8 cellular contexts compared by ENCODE assay signal in genomic region chr21:33434770-33435360, GRCh38. TPM values are rescaled to one million over a fixed set of nuclear protein-coding genes. Genes with fewer than 3 reads are reported as not detected.
A peak's percentile ranks its signal among the peaks of the same experiment; 100 is the strongest.
DNase-seq lines count a peak whose midpoint lies in the region; ATAC-seq and TF ChIP-seq lines count a peak whose summit lies in the region.

No MANE protein-coding gene starts in this region.

- CTCF ChIA-PET in WTC11 (lab: Charles Lee): no interaction called here

- H3K4me1 ChIP-seq in CD4-positive, CD25-positive, alpha-beta regulatory T cell (ENCODE audit: control insufficient read depth, insufficient read depth, low read length, poor library complexity, severe bottlenecking): peaks cover 16% of the 10 kb centered on the region

- peak overlapping the region; percentile 17 for H3K4me3 ChIP-seq in CD4-positive, CD25-positive, alpha-beta regulatory T cell (ENCODE audit: low read depth, low read length)

- POLR2A ChIA-PET in WTC11 (lab: Charles Lee): no interaction called here

- peak overlapping the region in 2 of 4 donors; percentile 21 to 44 for H3K4me3 Mint-ChIP-seq in CD4-positive, CD25-positive, alpha-beta regulatory T cell
- H3K4me3 Mint-ChIP-seq in osteocyte (ENCODE audit: unreplicated experiment) (peak overlapping the region; percentile 39), WTC11 (no peak overlapping the region)

- H3K9me3 Mint-ChIP-seq in CD4-positive, CD25-positive, alpha-beta regulatory T cell: peaks cover 0 to 1% (median 0%) of the 10 kb centered on the region in 7 donors
- no peaks in the 10 kb centered on the region for H3K9me3 Mint-ChIP-seq in osteocyte (ENCODE audit: unreplicated experiment)
- no peaks in the 10 kb centered on the region for H3K9me3 Mint-ChIP-seq in WTC11

- H3K27me3 ChIP-seq in CD4-positive, CD25-positive, alpha-beta regulatory T cell (ENCODE audit: control insufficient read depth, insufficient read depth, low read length): no peaks in the 10 kb centered on the region

- H3K4me1 Mint-ChIP-seq in CD4-positive, CD25-positive, alpha-beta regulatory T cell: peaks cover 18 to 27% (median 20%) of the 10 kb centered on the region in 4 donors
- H3K4me1 Mint-ChIP-seq in osteocyte (ENCODE audit: unreplicated experiment): peaks cover 27% of the 10 kb centered on the region
- no peaks in the 10 kb centered on the region for H3K4me1 Mint-ChIP-seq in WTC11

- H3K36me3 Mint-ChIP-seq in CD4-positive, CD25-positive, alpha-beta regulatory T cell: peaks cover 50% of the 10 kb centered on the region
- H3K36me3 Mint-ChIP-seq in osteocyte (ENCODE audit: unreplicated experiment): peaks cover 41% of the 10 kb centered on the region
- H3K36me3 Mint-ChIP-seq in WTC11: peaks cover 50% of the 10 kb centered on the region

- no peaks in the 10 kb centered on the region for H3K27me3 Mint-ChIP-seq in CD4-positive, CD25-positive, alpha-beta regulatory T cell
- H3K27me3 Mint-ChIP-seq in osteocyte (ENCODE audit: unreplicated experiment) (no peaks in the 10 kb centered on the region), WTC11 (ENCODE audit: low read depth) (no peaks in the 10 kb centered on the region)

- peak overlapping the region; percentile 88 to 97 (median 91) for H3K27ac Mint-ChIP-seq in CD4-positive, CD25-positive, alpha-beta regulatory T cell
- H3K27ac Mint-ChIP-seq in osteocyte (ENCODE audit: unreplicated experiment): peak overlapping the region; percentile 89
- H3K27ac Mint-ChIP-seq in WTC11: no peak overlapping the region

- peak overlapping the region; percentile 68 for H3K27ac ChIP-seq in CD4-positive, CD25-positive, alpha-beta regulatory T cell (ENCODE audit: insufficient read depth, low read length, poor library complexity, severe bottlenecking)

- no peak for TF ChIP-seq CTCF in osteocyte (IDR thresholded peaks at IDR 0.05)
- no peak for TF ChIP-seq CTCF in WTC11 (IDR thresholded peaks at IDR 0.05)

- peak; percentile 95 to 96 for ATAC-seq in CD4-positive, CD25-positive, alpha-beta regulatory T cell (ENCODE audit: low read depth in 2 of 2)
- ATAC-seq in GM19467 (IDR thresholded peaks at IDR 0.05; ENCODE audit: unreplicated experiment) (peak; percentile 75), HG03520 (IDR thresholded peaks at IDR 0.05; ENCODE audit: unreplicated experiment) (peak; percentile 92), esophagus mucosa (peak; percentile 92), WTC11 (no peak)

- peaks cover 63% of the 10 kb centered on the region for H3K36me3 ChIP-seq in CD4-positive, CD25-positive, alpha-beta regulatory T cell (ENCODE audit: control insufficient read depth, insufficient read depth, low read length)

- H3K9me3 ChIP-seq in CD4-positive, CD25-positive, alpha-beta regulatory T cell (ENCODE audit: control insufficient read depth in 2 of 2, low read length in 2 of 2): no peaks in the 10 kb centered on the region

- DNase-seq in CD4-positive, CD25-positive, alpha-beta regulatory T cell: peak in 1 of 3 donors; percentile 92
- peak; percentile 36 for DNase-seq in activated CD4-positive, CD25-positive, alpha-beta regulatory T cell treated with anti-CD3 and anti-CD28 coated beads, Interleukin-2, amount 50 U/mL, for 72 hours
- no peak for DNase-seq in osteocyte (ENCODE audit: extremely low spot score, unreplicated experiment)
- no peak for DNase-seq in WTC11 (ENCODE audit: low spot score)
- DNase-seq in NCI-H82 (lab: John Stamatoyannopoulos, UW): no peak

TF ChIP-seq in WTC11, 78 proteins besides CTCF, POLR2A, EP300 and RAD21:
- TF ChIP-seq RELA (CRISPR knock-in tag; IDR thresholded peaks at IDR 0.05; ENCODE audit: borderline replicate concordance): no peak
- no peak for TF ChIP-seq SMAD4 (CRISPR knock-in tag; IDR thresholded peaks at IDR 0.05)
- TF ChIP-seq NFE2L1 (CRISPR knock-in tag; IDR thresholded peaks at IDR 0.05): no peak
- TF ChIP-seq ZNF138 (CRISPR knock-in tag; conservative IDR thresholded peaks at IDR 0.05): no peak
- TF ChIP-seq, protein P1, sequence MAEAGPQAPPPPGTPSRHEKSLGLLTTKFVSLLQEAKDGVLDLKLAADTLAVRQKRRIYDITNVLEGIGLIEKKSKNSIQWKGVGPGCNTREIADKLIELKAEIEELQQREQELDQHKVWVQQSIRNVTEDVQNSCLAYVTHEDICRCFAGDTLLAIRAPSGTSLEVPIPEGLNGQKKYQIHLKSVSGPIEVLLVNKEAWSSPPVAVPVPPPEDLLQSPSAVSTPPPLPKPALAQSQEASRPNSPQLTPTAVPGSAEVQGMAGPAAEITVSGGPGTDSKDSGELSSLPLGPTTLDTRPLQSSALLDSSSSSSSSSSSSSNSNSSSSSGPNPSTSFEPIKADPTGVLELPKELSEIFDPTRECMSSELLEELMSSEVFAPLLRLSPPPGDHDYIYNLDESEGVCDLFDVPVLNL (CRISPR knock-in tag; IDR thresholded peaks at IDR 0.05; ENCODE audit: borderline replicate concordance, low read depth): no peak
- TF ChIP-seq IRF2 (CRISPR knock-in tag; IDR thresholded peaks at IDR 0.05; ENCODE audit: borderline replicate concordance, low read depth): no peak
- TF ChIP-seq HMGA2 (CRISPR knock-in tag; IDR thresholded peaks at IDR 0.05): no peak
- TF ChIP-seq SOX15 (CRISPR knock-in tag; IDR thresholded peaks at IDR 0.05): no peak
- TF ChIP-seq, protein P2, sequence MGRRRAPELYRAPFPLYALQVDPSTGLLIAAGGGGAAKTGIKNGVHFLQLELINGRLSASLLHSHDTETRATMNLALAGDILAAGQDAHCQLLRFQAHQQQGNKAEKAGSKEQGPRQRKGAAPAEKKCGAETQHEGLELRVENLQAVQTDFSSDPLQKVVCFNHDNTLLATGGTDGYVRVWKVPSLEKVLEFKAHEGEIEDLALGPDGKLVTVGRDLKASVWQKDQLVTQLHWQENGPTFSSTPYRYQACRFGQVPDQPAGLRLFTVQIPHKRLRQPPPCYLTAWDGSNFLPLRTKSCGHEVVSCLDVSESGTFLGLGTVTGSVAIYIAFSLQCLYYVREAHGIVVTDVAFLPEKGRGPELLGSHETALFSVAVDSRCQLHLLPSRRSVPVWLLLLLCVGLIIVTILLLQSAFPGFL (CRISPR knock-in tag; IDR thresholded peaks at IDR 0.05; ENCODE audit: borderline replicate concordance): no peak
- no peak for TF ChIP-seq TEAD1 (CRISPR knock-in tag; IDR thresholded peaks at IDR 0.05)
- TF ChIP-seq USF2 (CRISPR knock-in tag; IDR thresholded peaks at IDR 0.05): no peak
- no peak for TF ChIP-seq CREM (CRISPR knock-in tag; IDR thresholded peaks at IDR 0.05)
- TF ChIP-seq, protein P3, sequence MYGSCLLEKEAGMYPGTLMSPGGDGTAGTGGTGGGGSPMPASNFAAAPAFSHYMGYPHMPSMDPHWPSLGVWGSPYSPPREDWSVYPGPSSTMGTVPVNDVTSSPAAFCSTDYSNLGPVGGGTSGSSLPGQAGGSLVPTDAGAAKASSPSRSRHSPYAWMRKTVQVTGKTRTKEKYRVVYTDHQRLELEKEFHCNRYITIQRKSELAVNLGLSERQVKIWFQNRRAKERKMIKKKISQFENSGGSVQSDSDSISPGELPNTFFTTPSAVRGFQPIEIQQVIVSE (CRISPR knock-in tag; IDR thresholded peaks at IDR 0.05; ENCODE audit: borderline replicate concordance): no peak
- no peak for TF ChIP-seq ZNF263 (CRISPR knock-in tag; IDR thresholded peaks at IDR 0.05; ENCODE audit: low read depth)
- TF ChIP-seq ZNF416 (CRISPR knock-in tag; IDR thresholded peaks at IDR 0.05): no peak
- TF ChIP-seq NR1H2 (CRISPR knock-in tag; IDR thresholded peaks at IDR 0.05): no peak
- no peak for TF ChIP-seq GRHL2 (CRISPR knock-in tag; IDR thresholded peaks at IDR 0.05; ENCODE audit: insufficient replicate concordance, severe bottlenecking)

RNA-seq across cellular contexts. Expression of gene IFNGR2, which starts 31.7 kb away (rescaled TPM):
- 10.2 TPM for total RNA-seq in CD4-positive, CD25-positive, alpha-beta regulatory T cell
- 10 to 100 TPM; 21.7 to 37.2 (median 24.5) TPM for polyA plus RNA-seq in CD4-positive, CD25-positive, alpha-beta regulatory T cell
- total RNA-seq in esophagus mucosa (86.8 TPM), osteocyte (55.4 and 55.6 TPM in 2 replicates), WTC11 (2021) (34.1 to 37.3 TPM (median 35.7 TPM) in 3 replicates)

RNA-seq across cellular contexts. Expression of gene TMEM50B, which starts 44.9 kb away (rescaled TPM):
- 84.2 TPM for total RNA-seq in CD4-positive, CD25-positive, alpha-beta regulatory T cell
- 10 to 100 TPM; 60.1 to 63.2 (median 61.6) TPM for polyA plus RNA-seq in CD4-positive, CD25-positive, alpha-beta regulatory T cell
- total RNA-seq in esophagus mucosa (15.1 TPM), osteocyte (44.0 and 47.9 TPM in 2 replicates), WTC11 (2021) (21.0 to 26.0 TPM (median 25.4 TPM) in 3 replicates)

RNA-seq across cellular contexts. Expression of gene DNAJC28, which starts 56.7 kb away (rescaled TPM):
- total RNA-seq in CD4-positive, CD25-positive, alpha-beta regulatory T cell: 0.17 TPM
- polyA plus RNA-seq in CD4-positive, CD25-positive, alpha-beta regulatory T cell: under 1 TPM; 0.33 to 0.78 (median 0.73) TPM
- total RNA-seq in esophagus mucosa (0.52 TPM), osteocyte (2.1 and 2.7 TPM in 2 replicates), WTC11 (2021) (2.6 to 4.0 TPM (median 3.5 TPM) in 3 replicates)
